26 cellular contexts compared by ENCODE assay signal in genomic region chr3:152234657-152235375, GRCh38. TPM values are rescaled to one million over a fixed set of nuclear protein-coding genes. Genes with fewer than 3 reads are reported as not detected.
DNase-seq lines count a peak whose midpoint lies in the region; ATAC-seq, FAIRE-seq and TF ChIP-seq lines count a peak whose summit lies in the region.
"Had no signal": no experiment of that assay in that cellular context is flagged by ENCODE, and none has a peak within 500 bp of the region (broad histone marks: within the 10 kb centered on the region; RNA-seq: fewer than 3 reads in every experiment).

No MANE protein-coding gene starts in this region.

- CTCF ChIA-PET in A549 (lab: Yijun Ruan, JAX), result interaction anchor here (1.1 kb wide), 1 partner anchor 9 kb away, joined by 3 read pairs; no protein-coding TSS in a partner anchor
- CTCF ChIA-PET in CD4-positive, alpha-beta T cell (lab: Charles Lee), result interaction anchor here (0.7 to 2.5 kb wide), 3 partner anchors 9 to 127 kb away, joined by 3 to 7 read pairs (median 7); no protein-coding TSS in a partner anchor

- peak; percentile 77 for FAIRE-seq in A549 (lab: Jason Lieb, UNC)

- H3K4me3 ChIP-seq in A549 (no peak overlapping the region), adipocyte (ENCODE audit: low read length) (no peak overlapping the region), right cardiac atrium (ENCODE audit: low read length) (no peak overlapping the region)
- H3K4me3 ChIP-seq: lung had no signal

- no peak overlapping the region for H3K9ac ChIP-seq in adipocyte (ENCODE audit: low read length)

- H3K4me2 ChIP-seq in A549, result peak overlapping the region; percentile 61

- no peaks in the 10 kb centered on the region for H3K36me3 ChIP-seq in adipocyte (ENCODE audit: control insufficient read depth, insufficient read depth, low read length, severe bottlenecking)

- H3K4me1 ChIP-seq in A549, result peaks cover 20% of the 10 kb centered on the region
- H3K4me1 ChIP-seq in adipocyte (ENCODE audit: control insufficient read depth, insufficient read depth, low read length), result peaks cover 6% of the 10 kb centered on the region
- H3K4me1 ChIP-seq in right cardiac atrium (ENCODE audit: control insufficient read depth, insufficient read depth, low read length), result no peaks in the 10 kb centered on the region

- WGBS in A549 (ENCODE audit: missing lambda C conversion rate), result 94% methylated on average over 3 of the region's 3 CpGs
- WGBS in right cardiac atrium, result 96% methylated on average over 3 of the region's 3 CpGs

- ATAC-seq in A549 (no peak), right cardiac atrium (no peak)
- no peak for ATAC-seq in CD4-positive, alpha-beta T cell (ENCODE audit: poor library complexity)
- ATAC-seq: Right ventricle myocardium inferior had no signal

- TF ChIP-seq EP300 in A549 (IDR thresholded peaks at IDR 0.05), result no peak

- H3K4me3 Mint-ChIP-seq in CD4-positive, alpha-beta T cell, result peak overlapping the region; percentile 73
- H3K4me3 Mint-ChIP-seq: T-helper 1 cell treated with Interleukin-12 subunit alpha and Interleukin-12 subunit beta and Interleukin-4 antibody, amounts not matched to agents 30 μg/mL and 1 μg/mL, for 36 hours had no signal

- no peak for TF ChIP-seq RAD21 in A549 (conservative IDR thresholded peaks at IDR 0.05 in 1 of 2, IDR thresholded peaks at IDR 0.05 in 1 of 2)

- no peaks in the 10 kb centered on the region for H3K27me3 Mint-ChIP-seq in CD4-positive, alpha-beta T cell

- no peaks in the 10 kb centered on the region for H3K27me3 ChIP-seq in CD4-positive, alpha-beta T cell (ENCODE audit: control insufficient read depth, insufficient read depth, low read length)
- H3K27me3 ChIP-seq in adipocyte (replicated peaks; ENCODE audit: control insufficient read depth, insufficient read depth, low read length) (no peaks in the 10 kb centered on the region), right cardiac atrium (ENCODE audit: control insufficient read depth, insufficient read depth) (no peaks in the 10 kb centered on the region)

- peaks cover 4% of the 10 kb centered on the region for H3K9me3 Mint-ChIP-seq in CD4-positive, alpha-beta T cell

- intact Hi-C loops in CD4-positive, alpha-beta T cell (cut with DNase I, micrococcal nuclease), result loop anchor here in 1 of 2 experiments (5.0 kb wide), 1 partner anchor 32 kb away; the partner anchor contains the start of gene MBNL1
- intact Hi-C loops in right cardiac atrium (cut with DNase I), result no loop called here

- H3K4me1 Mint-ChIP-seq in CD4-positive, alpha-beta T cell (ENCODE audit: low read depth), result peaks cover 89% of the 10 kb centered on the region

- H3K27ac ChIP-seq in A549 (peak overlapping the region; percentile 63 to 65), right cardiac atrium (ENCODE audit: low read length) (no peak overlapping the region)
- H3K27ac ChIP-seq in CD4-positive, alpha-beta T cell (ENCODE audit: low read depth, low read length), result no peak overlapping the region
- H3K27ac ChIP-seq: VCaP had no signal

- POLR2A ChIA-PET in A549 (lab: Yijun Ruan, JAX), result interaction anchor here (0.7 kb wide), 1 partner anchor 35 kb away, joined by 3 read pairs; no protein-coding TSS in a partner anchor
- POLR2A ChIA-PET in CD4-positive, alpha-beta T cell (lab: Charles Lee), result interaction anchor here (0.5 to 2.6 kb wide), 7 partner anchors 8 to 34 kb away, joined by 3 to 27 read pairs (median 9); partner anchors contain the start of gene MBNL1

- TF ChIP-seq POLR2A in A549 (IDR thresholded peaks at IDR 0.05; ENCODE audit: low read length), result no peak

- DNase-seq in A549 (ENCODE audit: low read depth in 1 of 2, low spot score in 1 of 2) (no peak), NCI-H69 (lab: John Stamatoyannopoulos, UW) (peak; percentile 1), adipocyte (ENCODE audit: low read depth) (peak; percentile 47), DMS53 treated with DMSO at 0.1 percent for 48 hours (lab: John Stamatoyannopoulos, UW; ENCODE audit: unreplicated experiment) (no peak), right cardiac atrium (no peak), GDM1 (lab: John Stamatoyannopoulos, UW) (no peak), NCI-H226 (no peak)
- no peak for DNase-seq in CD4-positive, alpha-beta T cell
- DNase-seq: activated CD4-positive, alpha-beta T cell treated with anti-CD3 and anti-CD28 coated beads, Interleukin-2, amount 50 U/mL, for 4 hours; activated effector memory CD4-positive, alpha-beta T cell treated with Interleukin-2 at 50 U/mL for 16 hours; AML-193; anterior cingulate cortex; Calu3; cerebellar nuclear complex; EL; H7; hypothalamus; Karpas-422; kidney; NCI-H2081 treated with DMSO at 0.1 percent for 48 hours; NCI-H510A treated with DMSO at 0.1 percent for 48 hours; substantia nigra had no signal

- no peak for TF ChIP-seq CTCF in A549 (IDR thresholded peaks at IDR 0.05)
- TF ChIP-seq CTCF in CD4-positive, alpha-beta T cell (IDR thresholded peaks at IDR 0.05), result no peak

- peak overlapping the region; percentile 85 for H3K27ac Mint-ChIP-seq in CD4-positive, alpha-beta T cell
- H3K27ac Mint-ChIP-seq: T-helper 1 cell treated with Interleukin-12 subunit alpha and Interleukin-12 subunit beta and Interleukin-4 antibody, amounts not matched to agents 30 μg/mL and 1 μg/mL, for 36 hours had no signal

- no peaks in the 10 kb centered on the region for H3K36me3 Mint-ChIP-seq in CD4-positive, alpha-beta T cell (ENCODE audit: low read depth)

- H3K9me3 ChIP-seq in A549 (no peaks in the 10 kb centered on the region), adipocyte (ENCODE audit: control insufficient read depth, low read length) (no peaks in the 10 kb centered on the region), right cardiac atrium (ENCODE audit: control insufficient read depth, low read length) (no peaks in the 10 kb centered on the region)
- H3K9me3 ChIP-seq in CD4-positive, alpha-beta T cell (ENCODE audit: control insufficient read depth, low read length), result no peaks in the 10 kb centered on the region

TF ChIP-seq in A549, 52 proteins besides CTCF, POLR2A, EP300 and RAD21:
- TF ChIP-seq FOSB (CRISPR knock-in tag; IDR thresholded peaks at IDR 0.05) (no peak), ELK1 (IDR thresholded peaks at IDR 0.05; ENCODE audit: low read depth, low read length) (no peak), ATOH8 (CRISPR knock-in tag; IDR thresholded peaks at IDR 0.05; ENCODE audit: low read depth) (no peak), NFE2L2 (conservative IDR thresholded peaks at IDR 0.05; ENCODE audit: low read length) (no peak)

RNA-seq across cellular contexts. Expression of gene MBNL1, which starts 33.9 kb away (rescaled TPM):
- polyA plus RNA-seq in A549 (2011; rRNA removed) (92.5 and 114 TPM in 2 replicates), A549 (2017; fragmentation: RNase III; extraction: RNeasy Plus Mini Kit Qiagen cat#74134 plus additional on column Dnase treatment) (59.6 to 60.5 TPM (median 59.9 TPM) in 3 replicates), right cardiac atrium (52.7 TPM)
- 38.1 and 53.4 TPM in 2 replicates for polyA plus RNA-seq in A549 (2012; cell fraction: cytosol; rRNA removed)
- polyA plus RNA-seq in A549 (2012; cell fraction: nucleus; rRNA removed), result 23.1 and 23.7 TPM in 2 replicates
- polyA minus RNA-seq in A549 (2011; rRNA and poly(A)+ RNA removed), result 330 and 339 TPM in 2 replicates
- total RNA-seq in CD4-positive, alpha-beta T cell, result 100 to 1,000 TPM; 551 to 561 TPM
- 100 to 1,000 TPM; 142 to 160 (median 154) TPM for total RNA-seq in right cardiac atrium

Comparison
In these comparisons a context has a peak if more than half of its experiments do, and no peak if none do; other contexts are left out.
1. DNase-seq: peak in NCI-H69 (single experiment) and adipocyte (single experiment); none in A549 (0 of 2), CD4-positive, alpha-beta T cell (0 of 10), DMS53 treated with DMSO at 0.1 percent for 48 hours (single experiment), right cardiac atrium (0 of 3), GDM1 (single experiment) and NCI-H226 (single experiment).
2. H3K27ac ChIP-seq: peak in A549 (2 of 2); none in CD4-positive, alpha-beta T cell (single experiment) and right cardiac atrium (single experiment).